Comparison of ENCODE assay signal across 8 cellular contexts in the genomic region with DNA sequence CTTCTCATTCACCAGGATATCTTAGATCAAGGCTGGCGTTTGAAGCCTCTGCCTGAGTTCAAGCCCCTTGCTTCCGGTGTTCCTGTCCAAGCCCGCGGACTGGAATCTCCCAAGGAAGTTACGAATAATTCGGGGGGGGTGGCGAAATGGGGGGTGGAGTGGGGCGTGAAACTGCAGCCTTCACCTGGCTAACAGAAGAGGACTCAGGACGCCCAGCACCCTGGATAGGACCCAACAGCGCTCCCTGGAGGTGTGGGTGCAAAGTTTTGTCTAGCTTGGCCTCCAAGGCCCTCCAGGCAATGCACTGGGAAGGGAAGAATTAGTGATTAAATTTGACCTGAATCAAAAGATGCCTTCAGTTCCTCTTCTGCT. TPM values are rescaled to one million over a fixed set of nuclear protein-coding genes. Genes with fewer than 3 reads are reported as not detected.
DNase-seq lines count a peak whose midpoint lies in the region; ATAC-seq and TF ChIP-seq lines count a peak whose summit lies in the region.

No MANE protein-coding gene starts in this region.

- DNase-seq in AG08396 (ENCODE audit: low spot score) (peak; percentile 57), NB4 (ENCODE audit: low read depth) (peak; percentile 86), T-helper 2 cell (peak; percentile 55 to 88 (median 67)), astrocyte of the cerebellum (ENCODE audit: low read depth) (no peak)

- H3K36me3 ChIP-seq in iPS-15b (ENCODE audit: control insufficient read depth, insufficient read depth, low read length) (no peaks in the 10 kb centered on the region), skeletal muscle satellite cell (ENCODE audit: insufficient read depth, low read length) (no peaks in the 10 kb centered on the region)

- H3K27me3 ChIP-seq in iPS-15b (ENCODE audit: control insufficient read depth, insufficient read depth, low read length) (peaks cover 19% of the 10 kb centered on the region), skeletal muscle satellite cell (ENCODE audit: control insufficient read depth, insufficient read depth, low read length) (no peaks in the 10 kb centered on the region)

- H3K4me2 ChIP-seq in skeletal muscle satellite cell (ENCODE audit: low read length) = peak overlapping the region; percentile 92

- TF ChIP-seq CTCF in NB4 (IDR thresholded peaks at IDR 0.05; ENCODE audit: low read depth, low read length) (peak; percentile 76), astrocyte of the cerebellum (IDR thresholded peaks at IDR 0.05; ENCODE audit: low read depth, low read length, missing control alignments) (peak; percentile 70)

- peak; percentile 31 for ATAC-seq in GM19438 (IDR thresholded peaks at IDR 0.05; ENCODE audit: low read depth, unreplicated experiment)
- ATAC-seq in HG03135 (IDR thresholded peaks at IDR 0.05; ENCODE audit: unreplicated experiment) = no peak

- in situ Hi-C loops in astrocyte of the cerebellum (cut with HindIII; ENCODE audit: low sequenced_read_pairs) = no loop called here

- H3K4me3 ChIP-seq in NB4 (ENCODE audit: low read depth, low read length) = peak overlapping the region; percentile 78
- peak overlapping the region; percentile 72 for H3K4me3 ChIP-seq in astrocyte of the cerebellum (ENCODE audit: low read depth, low read length)
- peak overlapping the region; percentile 88 for H3K4me3 ChIP-seq in iPS-15b (ENCODE audit: low read depth, low read length)
- H3K4me3 ChIP-seq in skeletal muscle satellite cell (ENCODE audit: low read length) = peak overlapping the region; percentile 74

- no peaks in the 10 kb centered on the region for H3K9me3 ChIP-seq in iPS-15b (ENCODE audit: control insufficient read depth, insufficient read depth, low read length)
- no peaks in the 10 kb centered on the region for H3K9me3 ChIP-seq in skeletal muscle satellite cell (replicated peaks; ENCODE audit: low read length)

- peak overlapping the region; percentile 88 for H3K9ac ChIP-seq in iPS-15b (ENCODE audit: low read depth, low read length)
- peak overlapping the region; percentile 93 for H3K9ac ChIP-seq in skeletal muscle satellite cell (ENCODE audit: low read depth, low read length)

- H3K4me1 ChIP-seq in iPS-15b (ENCODE audit: control insufficient read depth, insufficient read depth, low read length) (peaks cover 21% of the 10 kb centered on the region), skeletal muscle satellite cell (ENCODE audit: control insufficient read depth, insufficient read depth, low read length) (peaks cover 39% of the 10 kb centered on the region)

- no peak for TF ChIP-seq POLR2A in NB4 (IDR thresholded peaks at IDR 0.05; ENCODE audit: extremely low read depth, insufficient read length)

RNA-seq across cellular contexts. Expression of a gene that starts 0.9 kb away (rescaled TPM):
- 17.5 and 28.4 TPM in 2 replicates for total RNA-seq in skeletal muscle satellite cell (2012; rRNA removed)
